In the genomic region with DNA sequence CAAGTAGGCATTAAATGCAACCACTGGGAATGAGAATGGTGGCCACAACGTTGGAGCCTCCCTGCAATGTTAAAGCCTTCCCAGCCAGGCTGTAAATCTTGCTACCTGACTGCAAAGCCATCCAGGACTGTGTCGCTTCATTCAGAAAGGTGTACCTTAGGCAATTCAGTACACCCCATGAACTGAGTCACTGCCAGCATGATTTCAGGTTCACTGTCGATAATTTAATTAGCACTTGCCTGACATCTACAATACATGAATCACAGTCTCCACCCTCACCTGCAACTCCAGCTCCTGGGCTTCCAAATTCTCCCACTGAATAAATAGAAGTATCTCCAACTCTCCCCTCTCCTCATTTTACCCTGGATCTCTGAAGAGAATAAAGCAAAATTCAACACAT, we compare ENCODE assay signal across 8 cellular contexts.
"Had no signal": no experiment of that assay in that cellular context is flagged by ENCODE, and none has a peak within 500 bp of the region (broad histone marks: within the 10 kb centered on the region; RNA-seq: fewer than 3 reads in every experiment).

No MANE protein-coding gene starts in this region.

- H3K36me3 ChIP-seq: HAP-1 had no signal

- H3K4me3 ChIP-seq: GM23248, HAP-1 had no signal

- DNase-seq: GM23248, GOT3, H7, HFFc6 had no signal

- H3K4me1 ChIP-seq: HAP-1 had no signal

- H2AFZ ChIP-seq: GM23248 had no signal

- H3K9ac ChIP-seq: GM23248 had no signal

- ATAC-seq: HCT116, HepG2 had no signal

- H3K27ac ChIP-seq: GM23248, HL-60 had no signal

- H3K9me3 ChIP-seq: HAP-1 had no signal
